In the genomic region with DNA sequence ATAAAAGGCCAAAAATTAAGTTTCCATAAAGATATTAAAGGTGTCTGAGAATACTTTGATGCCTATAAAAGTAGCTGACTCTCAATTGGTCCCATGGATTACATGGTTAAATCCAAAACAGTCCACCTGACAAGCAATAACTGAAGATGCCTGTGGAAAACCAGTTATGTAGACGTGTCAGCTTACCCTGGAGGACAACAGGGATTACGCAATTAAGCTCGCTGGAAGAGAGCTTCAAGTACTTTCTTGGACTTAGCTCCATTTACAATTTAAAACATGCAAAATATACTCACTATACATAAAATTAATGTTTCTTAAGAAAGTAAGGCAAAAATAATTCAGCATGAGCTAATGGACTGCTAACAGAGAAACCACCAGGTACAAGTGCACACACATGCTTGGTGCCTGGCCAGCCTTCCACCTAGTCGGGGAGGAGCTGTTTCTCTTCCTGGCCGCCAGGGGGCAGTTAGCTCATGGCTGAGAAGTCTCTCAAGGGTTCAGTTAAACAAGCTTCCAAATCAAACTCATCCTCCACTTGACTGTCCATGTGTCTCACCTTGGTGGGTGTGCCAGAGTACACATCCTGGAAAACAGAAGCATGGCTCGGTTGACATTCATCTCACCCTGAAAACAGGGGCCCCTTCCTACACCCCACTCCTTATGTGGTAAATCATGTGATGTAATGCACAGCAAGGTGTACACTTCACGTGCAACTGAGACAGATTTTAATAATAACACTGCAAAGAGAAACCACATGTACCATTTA, we compare ENCODE assay signal across 1 cellular context.
TF ChIP-seq lines count a peak whose summit lies in the region.

No MANE protein-coding gene starts in this region.

TF ChIP-seq in K562, 482 proteins besides CTCF, POLR2A, EP300 and RAD21 (continued from another document and continues in another):
- TF ChIP-seq BMI1 (IDR thresholded peaks at IDR 0.05; ENCODE audit: low read length), result no peak
- TF ChIP-seq, protein P1, sequence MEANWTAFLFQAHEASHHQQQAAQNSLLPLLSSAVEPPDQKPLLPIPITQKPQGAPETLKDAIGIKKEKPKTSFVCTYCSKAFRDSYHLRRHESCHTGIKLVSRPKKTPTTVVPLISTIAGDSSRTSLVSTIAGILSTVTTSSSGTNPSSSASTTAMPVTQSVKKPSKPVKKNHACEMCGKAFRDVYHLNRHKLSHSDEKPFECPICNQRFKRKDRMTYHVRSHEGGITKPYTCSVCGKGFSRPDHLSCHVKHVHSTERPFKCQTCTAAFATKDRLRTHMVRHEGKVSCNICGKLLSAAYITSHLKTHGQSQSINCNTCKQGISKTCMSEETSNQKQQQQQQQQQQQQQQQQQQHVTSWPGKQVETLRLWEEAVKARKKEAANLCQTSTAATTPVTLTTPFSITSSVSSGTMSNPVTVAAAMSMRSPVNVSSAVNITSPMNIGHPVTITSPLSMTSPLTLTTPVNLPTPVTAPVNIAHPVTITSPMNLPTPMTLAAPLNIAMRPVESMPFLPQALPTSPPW (CRISPR knock-in tag; IDR thresholded peaks at IDR 0.05), result peak; percentile 15; the same call in 1 of the 2 replicates
- no peak for TF ChIP-seq RCOR1 (IDR thresholded peaks at IDR 0.05; ENCODE audit: borderline replicate concordance in 1 of 2, low read depth in 2 of 2, low read length in 2 of 2)
- TF ChIP-seq XRCC3 (IDR thresholded peaks at IDR 0.05), result no peak
- TF ChIP-seq, protein P2, sequence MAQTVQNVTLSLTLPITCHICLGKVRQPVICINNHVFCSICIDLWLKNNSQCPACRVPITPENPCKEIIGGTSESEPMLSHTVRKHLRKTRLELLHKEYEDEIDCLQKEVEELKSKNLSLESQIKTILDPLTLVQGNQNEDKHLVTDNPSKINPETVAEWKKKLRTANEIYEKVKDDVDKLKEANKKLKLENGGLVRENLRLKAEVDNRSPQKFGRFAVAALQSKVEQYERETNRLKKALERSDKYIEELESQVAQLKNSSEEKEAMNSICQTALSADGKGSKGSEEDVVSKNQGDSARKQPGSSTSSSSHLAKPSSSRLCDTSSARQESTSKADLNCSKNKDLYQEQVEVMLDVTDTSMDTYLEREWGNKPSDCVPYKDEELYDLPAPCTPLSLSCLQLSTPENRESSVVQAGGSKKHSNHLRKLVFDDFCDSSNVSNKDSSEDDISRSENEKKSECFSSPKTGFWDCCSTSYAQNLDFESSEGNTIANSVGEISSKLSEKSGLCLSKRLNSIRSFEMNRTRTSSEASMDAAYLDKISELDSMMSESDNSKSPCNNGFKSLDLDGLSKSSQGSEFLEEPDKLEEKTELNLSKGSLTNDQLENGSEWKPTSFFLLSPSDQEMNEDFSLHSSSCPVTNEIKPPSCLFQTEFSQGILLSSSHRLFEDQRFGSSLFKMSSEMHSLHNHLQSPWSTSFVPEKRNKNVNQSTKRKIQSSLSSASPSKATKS (CRISPR knock-in tag; IDR thresholded peaks at IDR 0.05), result no peak
- TF ChIP-seq POLR3G (IDR thresholded peaks at IDR 0.05; ENCODE audit: extremely low read depth, insufficient read length, insufficient replicate concordance), result no peak
- no peak for TF ChIP-seq ZC3H11A (IDR thresholded peaks at IDR 0.05; ENCODE audit: low read depth, low read length)
- no peak for TF ChIP-seq KDM5B (IDR thresholded peaks at IDR 0.05; ENCODE audit: insufficient replicate concordance, low read depth, low read length)
- TF ChIP-seq, protein P3, sequence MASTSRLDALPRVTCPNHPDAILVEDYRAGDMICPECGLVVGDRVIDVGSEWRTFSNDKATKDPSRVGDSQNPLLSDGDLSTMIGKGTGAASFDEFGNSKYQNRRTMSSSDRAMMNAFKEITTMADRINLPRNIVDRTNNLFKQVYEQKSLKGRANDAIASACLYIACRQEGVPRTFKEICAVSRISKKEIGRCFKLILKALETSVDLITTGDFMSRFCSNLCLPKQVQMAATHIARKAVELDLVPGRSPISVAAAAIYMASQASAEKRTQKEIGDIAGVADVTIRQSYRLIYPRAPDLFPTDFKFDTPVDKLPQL (IDR thresholded peaks at IDR 0.05; ENCODE audit: extremely low read depth, insufficient read length), result no peak
- TF ChIP-seq CTBP1 (IDR thresholded peaks at IDR 0.05; ENCODE audit: borderline replicate concordance), result peak; percentile 58; the same call in 1 of the 2 replicates
- TF ChIP-seq, protein P4, sequence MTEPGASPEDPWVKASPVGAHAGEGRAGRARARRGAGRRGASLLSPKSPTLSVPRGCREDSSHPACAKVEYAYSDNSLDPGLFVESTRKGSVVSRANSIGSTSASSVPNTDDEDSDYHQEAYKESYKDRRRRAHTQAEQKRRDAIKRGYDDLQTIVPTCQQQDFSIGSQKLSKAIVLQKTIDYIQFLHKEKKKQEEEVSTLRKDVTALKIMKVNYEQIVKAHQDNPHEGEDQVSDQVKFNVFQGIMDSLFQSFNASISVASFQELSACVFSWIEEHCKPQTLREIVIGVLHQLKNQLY (CRISPR knock-in tag; conservative IDR thresholded peaks at IDR 0.05), result no peak
- no peak for TF ChIP-seq DACH1 (IDR thresholded peaks at IDR 0.05; ENCODE audit: partially characterized antibody)
- TF ChIP-seq, protein P5, sequence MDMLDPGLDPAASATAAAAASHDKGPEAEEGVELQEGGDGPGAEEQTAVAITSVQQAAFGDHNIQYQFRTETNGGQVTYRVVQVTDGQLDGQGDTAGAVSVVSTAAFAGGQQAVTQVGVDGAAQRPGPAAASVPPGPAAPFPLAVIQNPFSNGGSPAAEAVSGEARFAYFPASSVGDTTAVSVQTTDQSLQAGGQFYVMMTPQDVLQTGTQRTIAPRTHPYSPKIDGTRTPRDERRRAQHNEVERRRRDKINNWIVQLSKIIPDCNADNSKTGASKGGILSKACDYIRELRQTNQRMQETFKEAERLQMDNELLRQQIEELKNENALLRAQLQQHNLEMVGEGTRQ (CRISPR knock-in tag; IDR thresholded peaks at IDR 0.05), result no peak
- TF ChIP-seq, protein P6, sequence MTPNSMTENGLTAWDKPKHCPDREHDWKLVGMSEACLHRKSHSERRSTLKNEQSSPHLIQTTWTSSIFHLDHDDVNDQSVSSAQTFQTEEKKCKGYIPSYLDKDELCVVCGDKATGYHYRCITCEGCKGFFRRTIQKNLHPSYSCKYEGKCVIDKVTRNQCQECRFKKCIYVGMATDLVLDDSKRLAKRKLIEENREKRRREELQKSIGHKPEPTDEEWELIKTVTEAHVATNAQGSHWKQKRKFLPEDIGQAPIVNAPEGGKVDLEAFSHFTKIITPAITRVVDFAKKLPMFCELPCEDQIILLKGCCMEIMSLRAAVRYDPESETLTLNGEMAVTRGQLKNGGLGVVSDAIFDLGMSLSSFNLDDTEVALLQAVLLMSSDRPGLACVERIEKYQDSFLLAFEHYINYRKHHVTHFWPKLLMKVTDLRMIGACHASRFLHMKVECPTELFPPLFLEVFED (CRISPR knock-in tag; conservative IDR thresholded peaks at IDR 0.05), result no peak
- TF ChIP-seq ZNF584 (CRISPR knock-in tag; IDR thresholded peaks at IDR 0.05; ENCODE audit: low read depth), result no peak
- TF ChIP-seq, protein P7, sequence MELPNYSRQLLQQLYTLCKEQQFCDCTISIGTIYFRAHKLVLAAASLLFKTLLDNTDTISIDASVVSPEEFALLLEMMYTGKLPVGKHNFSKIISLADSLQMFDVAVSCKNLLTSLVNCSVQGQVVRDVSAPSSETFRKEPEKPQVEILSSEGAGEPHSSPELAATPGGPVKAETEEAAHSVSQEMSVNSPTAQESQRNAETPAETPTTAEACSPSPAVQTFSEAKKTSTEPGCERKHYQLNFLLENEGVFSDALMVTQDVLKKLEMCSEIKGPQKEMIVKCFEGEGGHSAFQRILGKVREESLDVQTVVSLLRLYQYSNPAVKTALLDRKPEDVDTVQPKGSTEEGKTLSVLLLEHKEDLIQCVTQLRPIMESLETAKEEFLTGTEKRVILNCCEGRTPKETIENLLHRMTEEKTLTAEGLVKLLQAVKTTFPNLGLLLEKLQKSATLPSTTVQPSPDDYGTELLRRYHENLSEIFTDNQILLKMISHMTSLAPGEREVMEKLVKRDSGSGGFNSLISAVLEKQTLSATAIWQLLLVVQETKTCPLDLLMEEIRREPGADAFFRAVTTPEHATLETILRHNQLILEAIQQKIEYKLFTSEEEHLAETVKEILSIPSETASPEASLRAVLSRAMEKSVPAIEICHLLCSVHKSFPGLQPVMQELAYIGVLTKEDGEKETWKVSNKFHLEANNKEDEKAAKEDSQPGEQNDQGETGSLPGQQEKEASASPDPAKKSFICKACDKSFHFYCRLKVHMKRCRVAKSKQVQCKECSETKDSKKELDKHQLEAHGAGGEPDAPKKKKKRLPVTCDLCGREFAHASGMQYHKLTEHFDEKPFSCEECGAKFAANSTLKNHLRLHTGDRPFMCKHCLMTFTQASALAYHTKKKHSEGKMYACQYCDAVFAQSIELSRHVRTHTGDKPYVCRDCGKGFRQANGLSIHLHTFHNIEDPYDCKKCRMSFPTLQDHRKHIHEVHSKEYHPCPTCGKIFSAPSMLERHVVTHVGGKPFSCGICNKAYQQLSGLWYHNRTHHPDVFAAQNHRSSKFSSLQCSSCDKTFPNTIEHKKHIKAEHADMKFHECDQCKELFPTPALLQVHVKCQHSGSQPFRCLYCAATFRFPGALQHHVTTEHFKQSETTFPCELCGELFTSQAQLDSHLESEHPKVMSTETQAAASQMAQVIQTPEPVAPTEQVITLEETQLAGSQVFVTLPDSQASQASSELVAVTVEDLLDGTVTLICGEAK (IDR thresholded peaks at IDR 0.05), result no peak
- TF ChIP-seq, protein P7 (CRISPR knock-in tag; IDR thresholded peaks at IDR 0.05), result no peak
- TF ChIP-seq SREBF1 (IDR thresholded peaks at IDR 0.05; ENCODE audit: borderline replicate concordance, low read depth, low read length), result no peak
- TF ChIP-seq, protein P8, sequence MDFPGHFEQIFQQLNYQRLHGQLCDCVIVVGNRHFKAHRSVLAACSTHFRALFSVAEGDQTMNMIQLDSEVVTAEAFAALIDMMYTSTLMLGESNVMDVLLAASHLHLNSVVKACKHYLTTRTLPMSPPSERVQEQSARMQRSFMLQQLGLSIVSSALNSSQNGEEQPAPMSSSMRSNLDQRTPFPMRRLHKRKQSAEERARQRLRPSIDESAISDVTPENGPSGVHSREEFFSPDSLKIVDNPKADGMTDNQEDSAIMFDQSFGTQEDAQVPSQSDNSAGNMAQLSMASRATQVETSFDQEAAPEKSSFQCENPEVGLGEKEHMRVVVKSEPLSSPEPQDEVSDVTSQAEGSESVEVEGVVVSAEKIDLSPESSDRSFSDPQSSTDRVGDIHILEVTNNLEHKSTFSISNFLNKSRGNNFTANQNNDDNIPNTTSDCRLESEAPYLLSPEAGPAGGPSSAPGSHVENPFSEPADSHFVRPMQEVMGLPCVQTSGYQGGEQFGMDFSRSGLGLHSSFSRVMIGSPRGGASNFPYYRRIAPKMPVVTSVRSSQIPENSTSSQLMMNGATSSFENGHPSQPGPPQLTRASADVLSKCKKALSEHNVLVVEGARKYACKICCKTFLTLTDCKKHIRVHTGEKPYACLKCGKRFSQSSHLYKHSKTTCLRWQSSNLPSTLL (IDR thresholded peaks at IDR 0.05), result no peak
- TF ChIP-seq ZNF586 (CRISPR knock-in tag; conservative IDR thresholded peaks at IDR 0.05), result no peak
- TF ChIP-seq NR2F6 (CRISPR knock-in tag; IDR thresholded peaks at IDR 0.05), result no peak
- TF ChIP-seq, protein P9, sequence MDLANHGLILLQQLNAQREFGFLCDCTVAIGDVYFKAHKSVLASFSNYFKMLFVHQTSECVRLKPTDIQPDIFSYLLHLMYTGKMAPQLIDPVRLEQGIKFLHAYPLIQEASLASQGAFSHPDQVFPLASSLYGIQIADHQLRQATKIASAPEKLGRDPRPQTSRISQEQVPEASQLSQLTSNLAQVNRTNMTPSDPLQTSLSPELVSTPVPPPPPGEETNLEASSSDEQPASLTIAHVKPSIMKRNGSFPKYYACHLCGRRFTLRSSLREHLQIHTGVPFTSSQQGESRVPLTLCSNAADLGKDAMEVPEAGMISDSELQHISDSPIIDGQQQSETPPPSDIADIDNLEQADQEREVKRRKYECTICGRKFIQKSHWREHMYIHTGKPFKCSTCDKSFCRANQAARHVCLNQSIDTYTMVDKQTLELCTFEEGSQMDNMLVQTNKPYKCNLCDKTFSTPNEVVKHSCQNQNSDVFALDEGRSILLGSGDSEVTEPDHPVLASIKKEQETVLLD (IDR thresholded peaks at IDR 0.05), result no peak
- TF ChIP-seq, protein P10, sequence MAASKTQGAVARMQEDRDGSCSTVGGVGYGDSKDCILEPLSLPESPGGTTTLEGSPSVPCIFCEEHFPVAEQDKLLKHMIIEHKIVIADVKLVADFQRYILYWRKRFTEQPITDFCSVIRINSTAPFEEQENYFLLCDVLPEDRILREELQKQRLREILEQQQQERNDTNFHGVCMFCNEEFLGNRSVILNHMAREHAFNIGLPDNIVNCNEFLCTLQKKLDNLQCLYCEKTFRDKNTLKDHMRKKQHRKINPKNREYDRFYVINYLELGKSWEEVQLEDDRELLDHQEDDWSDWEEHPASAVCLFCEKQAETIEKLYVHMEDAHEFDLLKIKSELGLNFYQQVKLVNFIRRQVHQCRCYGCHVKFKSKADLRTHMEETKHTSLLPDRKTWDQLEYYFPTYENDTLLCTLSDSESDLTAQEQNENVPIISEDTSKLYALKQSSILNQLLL (CRISPR knock-in tag; IDR thresholded peaks at IDR 0.05; ENCODE audit: borderline replicate concordance), result no peak
- 0 out of 2 replicates have a peak, but pooled peaks have one; percentile 29 for TF ChIP-seq NR2C1 (IDR thresholded peaks at IDR 0.05)
- TF ChIP-seq NR2C1 (tag; IDR thresholded peaks at IDR 0.05), result no peak
- TF ChIP-seq NR4A1 (CRISPR knock-in tag; IDR thresholded peaks at IDR 0.05), result no peak
- no peak for TF ChIP-seq NR4A1 (tag; IDR thresholded peaks at IDR 0.05)
- TF ChIP-seq ZNF431 (CRISPR knock-in tag; IDR thresholded peaks at IDR 0.05), result no peak
- no peak for TF ChIP-seq YY1 (IDR thresholded peaks at IDR 0.05; ENCODE audit: borderline replicate concordance in 1 of 3, control insufficient read depth in 1 of 3, extremely low read depth in 1 of 3, insufficient read depth in 3 of 3, insufficient read length in 1 of 3, insufficient replicate concordance in 2 of 3, low read depth in 1 of 3, low read length in 2 of 3)
- 0 out of 2 replicates have a peak, but pooled peaks have one; percentile 15 for TF ChIP-seq THRAP3 (IDR thresholded peaks at IDR 0.05; ENCODE audit: borderline replicate concordance)
- TF ChIP-seq TBP (optimal IDR thresholded peaks at IDR 0.05; ENCODE audit: low read depth, low read length), result no peak
